ENCODE assay signal across 9 cellular contexts in the genomic region with DNA sequence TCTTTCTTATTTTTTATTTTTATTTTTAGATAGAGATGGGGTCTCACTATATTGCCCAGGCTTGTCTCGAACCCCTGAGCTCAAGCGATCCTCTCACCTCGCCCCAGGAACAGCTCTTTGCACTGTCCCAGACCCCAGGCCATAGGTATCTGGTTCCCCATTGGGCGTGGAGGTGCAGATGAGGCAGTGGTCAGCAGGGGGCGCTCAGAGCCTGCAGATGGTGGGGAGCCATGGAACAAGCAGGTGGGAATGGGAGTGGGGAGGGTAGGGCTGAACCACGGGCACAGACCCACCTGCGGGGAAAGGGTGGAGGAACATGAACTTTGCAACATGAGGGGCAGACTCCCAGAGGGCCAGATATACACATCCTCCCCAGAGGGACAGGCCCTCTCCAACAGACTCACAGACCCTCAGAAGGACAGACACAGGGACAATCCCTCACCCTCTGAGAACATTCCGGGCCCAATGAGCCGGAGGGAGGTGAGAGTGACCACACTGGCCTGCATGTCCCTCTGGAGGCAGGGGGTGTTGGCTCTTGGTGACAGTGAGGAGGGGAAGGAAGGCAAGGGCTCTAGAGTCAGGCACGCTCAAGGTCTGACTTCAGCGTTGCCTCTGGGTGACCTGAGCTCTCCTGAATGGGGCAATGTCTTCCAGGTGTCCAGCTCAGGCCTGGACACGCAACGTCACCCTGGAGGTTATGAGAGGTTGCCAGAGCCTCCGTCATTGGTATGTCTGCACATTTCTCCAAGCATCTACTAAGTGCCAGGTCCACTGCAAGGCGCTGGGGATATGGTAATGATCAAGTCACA. TPM values are rescaled to one million over a fixed set of nuclear protein-coding genes. Genes with fewer than 3 reads are reported as not detected.
DNase-seq lines count a peak whose midpoint lies in the region; ATAC-seq and TF ChIP-seq lines count a peak whose summit lies in the region.
"Had no signal": no experiment of that assay in that cellular context is flagged by ENCODE, and none has a peak within 500 bp of the region (broad histone marks: within the 10 kb centered on the region; RNA-seq: fewer than 3 reads in every experiment).

No MANE protein-coding gene starts in this region.

- H3K4me1 Mint-ChIP-seq in activated T-cell treated with anti-CD3 and anti-CD28 coated beads, Interleukin-2, amount 50 U/mL, for 4 hours (ENCODE audit: low read depth), result peaks cover 41% of the 10 kb centered on the region
- no peaks in the 10 kb centered on the region for H3K4me1 Mint-ChIP-seq in neural crest cell

- no peak overlapping the region for H3K27ac Mint-ChIP-seq in neural crest cell (ENCODE audit: unreplicated experiment)
- H3K27ac Mint-ChIP-seq: IgD-negative memory B cell had no signal

- H4K20me1 ChIP-seq in OCI-LY7 (ENCODE audit: insufficient read depth, low read length) (no peaks in the 10 kb centered on the region), fibroblast of lung (ENCODE audit: control insufficient read depth, extremely low read depth, insufficient read depth, low read length) (no peaks in the 10 kb centered on the region)

- intact Hi-C loops in OCI-LY7 (cut with micrococcal nuclease; ENCODE audit: unreplicated experiment), result loop anchor here (1.0 to 5.0 kb wide), 3 partner anchors 55 to 710 kb away; no protein-coding TSS in a partner anchor

- H3K36me3 Mint-ChIP-seq in activated T-cell treated with anti-CD3 and anti-CD28 coated beads, Interleukin-2, amount 50 U/mL, for 4 hours (ENCODE audit: insufficient read depth), result no peaks in the 10 kb centered on the region
- H3K36me3 Mint-ChIP-seq in neural crest cell (ENCODE audit: low read depth), result no peaks in the 10 kb centered on the region
- H3K36me3 Mint-ChIP-seq: IgD-negative memory B cell had no signal

- BruUV-seq in OCI-LY7 (replicated peaks; lab: Mats Ljungman, UMichigan), result no TSS peak

- H3K4me3 Mint-ChIP-seq in activated T-cell treated with anti-CD3 and anti-CD28 coated beads, Interleukin-2, amount 50 U/mL, for 4 hours, result no peak overlapping the region
- H3K4me3 Mint-ChIP-seq in neural crest cell, result no peak overlapping the region
- H3K4me3 Mint-ChIP-seq: IgD-negative memory B cell had no signal

- DNase-seq in CMK (ENCODE audit: low read depth) (peak; percentile 33), OCI-LY7 (ENCODE audit: low spot score) (peak; percentile 64), fibroblast of lung (ENCODE audit: low read depth in 2 of 2) (peak in 1 of 2 donors; percentile 58), neural crest cell (ENCODE audit: low read depth, low spot score) (peak; percentile 87), substantia nigra (lab: John Stamatoyannopoulos, UW) (peak in 40 of 49 donors; percentile 6 to 83 (median 52))
- peak; percentile 66 for DNase-seq in activated T-cell treated with anti-CD3 and anti-CD28 coated beads, Interleukin-2, amount 50 U/mL, for 4 hours

- POLR2A ChIA-PET in OCI-LY7 (lab: Charles Lee), result no interaction called here

- H3K9me3 Mint-ChIP-seq in activated T-cell treated with anti-CD3 and anti-CD28 coated beads, Interleukin-2, amount 50 U/mL, for 4 hours, result no peaks in the 10 kb centered on the region
- no peaks in the 10 kb centered on the region for H3K9me3 Mint-ChIP-seq in neural crest cell

- H3K9me3 ChIP-seq in OCI-LY7 (ENCODE audit: low read length) (no peaks in the 10 kb centered on the region), fibroblast of lung (ENCODE audit: control insufficient read depth, insufficient read depth, low read depth, low read length) (no peaks in the 10 kb centered on the region)

- no peaks in the 10 kb centered on the region for H3K9me2 ChIP-seq in OCI-LY7 (ENCODE audit: insufficient read depth, low read length)

- H3K27me3 Mint-ChIP-seq in activated T-cell treated with anti-CD3 and anti-CD28 coated beads, Interleukin-2, amount 50 U/mL, for 4 hours (ENCODE audit: low read depth), result no peaks in the 10 kb centered on the region
- H3K27me3 Mint-ChIP-seq in neural crest cell (ENCODE audit: low read depth), result no peaks in the 10 kb centered on the region
- H3K27me3 Mint-ChIP-seq: IgD-negative memory B cell had no signal

- CTCF ChIA-PET in OCI-LY7 (lab: Charles Lee; ENCODE audit: unreplicated experiment), result interaction anchor here (1.0 to 1.1 kb wide), 2 partner anchors 9 to 69 kb away, joined by 3 read pairs; no protein-coding TSS in a partner anchor

- no peak overlapping the region for H3K9ac ChIP-seq in fibroblast of lung (ENCODE audit: insufficient read depth, low read length)

- H3K36me3 ChIP-seq in OCI-LY7 (ENCODE audit: insufficient read depth, low read length) (no peaks in the 10 kb centered on the region), fibroblast of lung (ENCODE audit: control insufficient read depth, insufficient read depth, low read length) (no peaks in the 10 kb centered on the region)

- no peak overlapping the region for H3K27ac ChIP-seq in OCI-LY7 (ENCODE audit: low read depth, low read length, poor library complexity, severe bottlenecking)
- no peak overlapping the region for H3K27ac ChIP-seq in fibroblast of lung (ENCODE audit: insufficient read depth, low read length)
- H3K27ac ChIP-seq in substantia nigra (ENCODE audit: low read depth, low read length, poor library complexity, severe bottlenecking), result no peak overlapping the region

- H3K4me3 ChIP-seq in OCI-LY7 (ENCODE audit: low read depth, low read length, poor library complexity, severe bottlenecking) (no peak overlapping the region), fibroblast of lung (replicated peaks in 1 of 4; ENCODE audit: control extremely low read depth in 1 of 4, insufficient read depth in 1 of 4, low read depth in 3 of 4, low read length in 4 of 4) (no peak overlapping the region)

- H3K27me3 ChIP-seq in fibroblast of lung (ENCODE audit: control insufficient read depth, insufficient read depth, low read length), result no peaks in the 10 kb centered on the region

- peak; percentile 54 for ATAC-seq in HG03045 (IDR thresholded peaks at IDR 0.05; ENCODE audit: unreplicated experiment)
- ATAC-seq in activated T-cell treated with anti-CD3 and anti-CD28 coated beads, Interleukin-2, amount 50 U/mL, for 4 hours, result peak; percentile 41 to 64
- no peak for ATAC-seq in GM21515 (IDR thresholded peaks at IDR 0.05; ENCODE audit: unreplicated experiment)

- H3K4me2 ChIP-seq in OCI-LY7 (ENCODE audit: low read length) (no peak overlapping the region), fibroblast of lung (ENCODE audit: extremely low read depth, insufficient read depth, low read length) (no peak overlapping the region)

- H2AFZ ChIP-seq in OCI-LY7 (ENCODE audit: low read length) (no peak overlapping the region), fibroblast of lung (ENCODE audit: low read length) (no peak overlapping the region)

- H3K79me2 ChIP-seq in OCI-LY7 (ENCODE audit: insufficient read depth, low read depth, low read length) (no peaks in the 10 kb centered on the region), fibroblast of lung (ENCODE audit: control insufficient read depth, insufficient read depth, low read length) (no peaks in the 10 kb centered on the region)

- H3K4me1 ChIP-seq in OCI-LY7 (ENCODE audit: insufficient read depth, low read length, poor library complexity, severe bottlenecking), result no peaks in the 10 kb centered on the region
- H3K4me1 ChIP-seq in fibroblast of lung (ENCODE audit: control insufficient read depth, extremely low read depth, insufficient read depth, low read length), result peaks cover 10% of the 10 kb centered on the region

- TF ChIP-seq CTCF in OCI-LY7 (conservative IDR thresholded peaks at IDR 0.05; ENCODE audit: low read length) (peak; percentile 99), fibroblast of lung (conservative IDR thresholded peaks at IDR 0.05 in 1 of 2, IDR thresholded peaks at IDR 0.05 in 1 of 2; ENCODE audit: low read depth in 1 of 2, low read length in 2 of 2) (peak; percentile 94 to 98), neural crest cell (conservative IDR thresholded peaks at IDR 0.05) (peak; percentile 97)

RNA-seq across cellular contexts. Expression of a gene that starts 34.9 kb away (rescaled TPM):
- total RNA-seq in OCI-LY7 (2014; rRNA removed; shearing (Covaris generic)), result not detected in 2 replicates
- not detected in 2 replicates for total RNA-seq in OCI-LY7 (2022)
- under 1 TPM in 2 of 3 donors, not detected in 1; 0.05 to 0.08 TPM for total RNA-seq in activated T-cell treated with anti-CD3 and anti-CD28 coated beads, Interleukin-2, amount 50 U/mL, for 4 hours
- under 0.01 and 0.17 TPM in 2 replicates for total RNA-seq in fibroblast of lung
- 0.90 and 1.0 TPM in 2 replicates for polyA plus RNA-seq in fibroblast of lung
- polyA plus RNA-seq in fibroblast of lung (2012), result 0.83 and 1.1 TPM in 2 replicates
- 0.89 and 1.5 TPM in 2 replicates for polyA minus RNA-seq in fibroblast of lung (ENCODE audit: low replicate concordance)
- not detected in 2 replicates for total RNA-seq in neural crest cell
- polyA plus RNA-seq: IgD-negative memory B cell had no signal
